In the genomic region with DNA sequence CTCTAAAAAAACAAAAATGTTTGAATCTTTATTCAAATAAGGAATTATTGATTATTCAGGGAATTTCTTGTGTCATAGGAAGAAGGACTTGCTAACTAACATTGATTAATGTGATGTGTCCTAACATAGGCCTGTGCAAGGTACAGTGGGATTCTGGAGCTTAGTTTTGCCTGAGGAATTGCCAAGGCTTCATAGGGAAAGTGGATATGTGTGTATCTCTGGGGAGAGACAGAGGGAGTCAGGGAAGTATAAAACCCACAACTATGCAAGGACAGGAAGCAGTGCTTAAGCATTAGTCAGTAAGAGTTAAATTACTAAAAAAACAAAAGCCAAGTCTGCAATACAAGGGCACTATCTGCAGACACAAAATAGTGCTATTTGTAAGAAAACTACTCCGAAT, we compare ENCODE assay signal across 8 cellular contexts. TPM values are rescaled to one million over a fixed set of nuclear protein-coding genes. Genes with fewer than 3 reads are reported as not detected.
DNase-seq lines count a peak whose midpoint lies in the region; ATAC-seq and TF ChIP-seq lines count a peak whose summit lies in the region.

No MANE protein-coding gene starts in this region.

- no peaks in the 10 kb centered on the region for H3K36me3 ChIP-seq in smooth muscle cell (ENCODE audit: low read depth)

- H3K27ac ChIP-seq in epithelial cell of prostate = peak overlapping the region; percentile 97
- H3K27ac ChIP-seq in smooth muscle cell (ENCODE audit: low read depth) = peak overlapping the region; percentile 97

- peak overlapping the region; percentile 72 for H3K4me2 ChIP-seq in smooth muscle cell

- peaks cover 39% of the 10 kb centered on the region for H3K4me1 Mint-ChIP-seq in activated CD4-positive, alpha-beta T cell treated with anti-CD3 and anti-CD28 coated beads, Interleukin-2, amount 10 ng/mL, durations not matched to agents 7 days and 5 days

- H3K4me1 ChIP-seq in smooth muscle cell (ENCODE audit: low read depth) = peaks cover 37% of the 10 kb centered on the region

- POLR2A ChIA-PET in activated CD4-positive, alpha-beta T cell treated with anti-CD3 and anti-CD28 coated beads, Interleukin-2, amount 10 ng/mL, durations not matched to agents 7 days and 5 days (lab: Charles Lee) = no interaction called here

- peaks cover 7% of the 10 kb centered on the region for H3K36me3 Mint-ChIP-seq in activated CD4-positive, alpha-beta T cell treated with anti-CD3 and anti-CD28 coated beads, Interleukin-2, amount 10 ng/mL, durations not matched to agents 7 days and 5 days (ENCODE audit: low read depth)

- no peak for ATAC-seq in HG03460 (IDR thresholded peaks at IDR 0.05; ENCODE audit: unreplicated experiment)
- no peak for ATAC-seq in activated CD4-positive, CD25-positive, alpha-beta regulatory T cell treated with anti-CD3 and anti-CD28 coated beads, Interleukin-2, amount 50 U/mL, for 24 hours

- no peaks in the 10 kb centered on the region for H3K9me3 ChIP-seq in smooth muscle cell (replicated peaks; ENCODE audit: low read depth)

- H3F3A ChIP-seq in smooth muscle cell (ENCODE audit: low read depth) = peaks cover 11% of the 10 kb centered on the region

- H3K79me2 ChIP-seq in smooth muscle cell (ENCODE audit: low read depth) = peaks cover 45% of the 10 kb centered on the region

- no peak overlapping the region for H3K4me3 Mint-ChIP-seq in activated CD4-positive, alpha-beta T cell treated with anti-CD3 and anti-CD28 coated beads, Interleukin-2, amount 10 ng/mL, durations not matched to agents 7 days and 5 days

- H3K9ac ChIP-seq in smooth muscle cell (ENCODE audit: low read depth) = peak overlapping the region; percentile 71

- no peaks in the 10 kb centered on the region for H3K27me3 Mint-ChIP-seq in activated CD4-positive, alpha-beta T cell treated with anti-CD3 and anti-CD28 coated beads, Interleukin-2, amount 10 ng/mL, durations not matched to agents 7 days and 5 days

- no peak for TF ChIP-seq CTCF in smooth muscle cell (IDR thresholded peaks at IDR 0.05; ENCODE audit: borderline replicate concordance, insufficient read depth, poor library complexity, severe bottlenecking)

- CTCF ChIA-PET in activated CD4-positive, alpha-beta T cell treated with anti-CD3 and anti-CD28 coated beads, Interleukin-2, amount 10 ng/mL, durations not matched to agents 7 days and 5 days (lab: Charles Lee) = no interaction called here

- peak overlapping the region; percentile 6 for H3K4me3 ChIP-seq in smooth muscle cell

- H2AFZ ChIP-seq in smooth muscle cell (ENCODE audit: low read depth) = no peak overlapping the region

- WGBS in smooth muscle cell (ENCODE audit: low lambda C conversion rate) = 24% methylated on average over 1 of the region's 1 CpG

- H3K27me3 ChIP-seq in smooth muscle cell (ENCODE audit: low read depth) = no peaks in the 10 kb centered on the region

- peaks cover 5% of the 10 kb centered on the region for H4K20me1 ChIP-seq in smooth muscle cell (ENCODE audit: low read depth)

- DNase-seq in activated CD4-positive, alpha-beta T cell treated with anti-CD3 and anti-CD28 coated beads, Interleukin-2, amount 10 ng/mL, durations not matched to agents 7 days and 5 days = no peak
- DNase-seq in activated CD4-positive, alpha-beta T cell treated with anti-CD3 and anti-CD28 coated beads for 4 hours = no peak
- DNase-seq in RKO (ENCODE audit: low spot score) = peak; percentile 81
- peak; percentile 51 for DNase-seq in epithelial cell of prostate (ENCODE audit: low read depth, low spot score)
- DNase-seq in smooth muscle cell (lab: John Stamatoyannopoulos, UW; ENCODE audit: unreplicated experiment) = no peak
- DNase-seq in NCI-H1105 (lab: John Stamatoyannopoulos, UW) = no peak

- no peaks in the 10 kb centered on the region for H3K9me3 Mint-ChIP-seq in activated CD4-positive, alpha-beta T cell treated with anti-CD3 and anti-CD28 coated beads, Interleukin-2, amount 10 ng/mL, durations not matched to agents 7 days and 5 days

- peak overlapping the region; percentile 64 for H3K27ac Mint-ChIP-seq in activated CD4-positive, alpha-beta T cell treated with anti-CD3 and anti-CD28 coated beads, Interleukin-2, amount 10 ng/mL, durations not matched to agents 7 days and 5 days

RNA-seq across cellular contexts. Expression of gene WDFY2, which starts 59.6 kb away (rescaled TPM):
- 10 to 100 TPM; 10.9 to 12.6 TPM for total RNA-seq in activated CD4-positive, alpha-beta T cell treated with anti-CD3 and anti-CD28 coated beads, Interleukin-2, amount 10 ng/mL, durations not matched to agents 7 days and 5 days
- total RNA-seq in smooth muscle cell = 9.3 and 13.7 TPM in 2 replicates
- polyA plus RNA-seq in smooth muscle cell = 6.6 and 9.8 TPM in 2 replicates

Comparison
In these comparisons a context has a peak if more than half of its experiments do, and no peak if none do; other contexts are left out.
1. DNase-seq: peak in RKO (single experiment) and epithelial cell of prostate (single experiment); none in activated CD4-positive, alpha-beta T cell treated with anti-CD3 and anti-CD28 coated beads, Interleukin-2, amount 10 ng/mL, durations not matched to agents 7 days and 5 days (single experiment), activated CD4-positive, alpha-beta T cell treated with anti-CD3 and anti-CD28 coated beads for 4 hours (0 of 2), smooth muscle cell (single experiment) and NCI-H1105 (single experiment).